7 cellular contexts compared by ENCODE assay signal in the genomic region with DNA sequence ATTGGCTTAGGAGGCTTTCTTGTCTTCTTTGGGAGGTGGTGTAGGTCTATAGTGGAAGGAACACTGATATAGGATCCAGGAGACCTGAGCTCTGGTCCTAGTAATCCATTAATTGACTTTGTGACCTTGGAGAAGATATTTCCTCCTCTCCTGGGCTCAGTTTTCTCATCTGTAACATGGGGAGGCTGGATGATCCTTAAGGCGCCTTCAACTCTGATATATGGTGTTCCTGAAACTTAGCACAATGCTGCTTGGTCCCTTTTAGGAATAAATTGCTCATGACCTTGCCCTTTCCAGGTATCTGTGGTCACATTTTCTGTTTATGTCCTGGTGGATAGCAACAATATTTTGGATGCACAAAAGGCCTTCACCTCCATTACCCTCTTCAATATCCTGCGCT.
"Had no signal": no experiment of that assay in that cellular context is flagged by ENCODE, and none has a peak within 500 bp of the region (broad histone marks: within the 10 kb centered on the region; RNA-seq: fewer than 3 reads in every experiment).

No MANE protein-coding gene starts in this region.

- H3K27me3 Mint-ChIP-seq: IgD-negative memory B cell had no signal

- H3K4me3 Mint-ChIP-seq: IgD-negative memory B cell had no signal

- H3K27ac ChIP-seq: GM23248 had no signal

- H3K4me1 Mint-ChIP-seq: IgD-negative memory B cell had no signal

- H3K9ac ChIP-seq: GM23248 had no signal

- FAIRE-seq: HTR-8/SVneo had no signal

- H2AFZ ChIP-seq: GM23248 had no signal

- H3K9me3 Mint-ChIP-seq: IgD-negative memory B cell had no signal

- H3K4me3 ChIP-seq: GM23248 had no signal

- H3K27ac Mint-ChIP-seq: IgD-negative memory B cell had no signal

- DNase-seq: GM23248, GOT3, H7, HCEC 1CT, KBM-7 had no signal
